In the genomic region with DNA sequence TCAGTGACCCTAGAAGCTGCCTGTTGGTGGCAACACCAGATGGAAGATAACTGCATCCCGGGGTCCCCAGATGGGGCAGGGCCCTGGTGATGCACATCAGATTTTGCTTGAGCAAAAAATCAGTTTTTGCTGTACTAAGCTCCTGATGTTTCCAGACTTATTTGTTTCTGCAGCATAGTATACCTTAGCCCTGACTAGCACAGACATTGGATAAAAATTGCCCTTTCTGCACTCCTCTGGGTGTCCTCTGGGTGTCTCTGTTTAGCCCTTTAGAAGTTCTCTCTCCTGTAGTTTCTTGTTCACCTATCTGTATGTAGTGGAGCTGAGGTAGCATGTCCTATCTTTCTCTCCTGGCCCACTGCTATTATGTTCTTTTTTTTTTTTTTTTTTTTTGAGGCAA, we compare ENCODE assay signal across 8 cellular contexts. TPM values are rescaled to one million over a fixed set of nuclear protein-coding genes. Genes with fewer than 3 reads are reported as not detected.
A peak's percentile ranks its signal among the peaks of the same experiment; 100 is the strongest.
DNase-seq lines count a peak whose midpoint lies in the region; ATAC-seq and TF ChIP-seq lines count a peak whose summit lies in the region.
"Had no signal": no experiment of that assay in that cellular context is flagged by ENCODE, and none has a peak within 500 bp of the region (broad histone marks: within the 10 kb centered on the region; RNA-seq: fewer than 3 reads in every experiment).

No MANE protein-coding gene starts in this region.

- H3K4me1 ChIP-seq in SK-N-SH (ENCODE audit: control insufficient read depth in 1 of 2, insufficient read depth in 2 of 2, low read depth in 1 of 2, low read length in 1 of 2) (peaks cover 0 to 11% of the 10 kb centered on the region in 2 experiments; a peak in 1 of 4 replicates), hepatocyte (ENCODE audit: insufficient read depth) (no peaks in the 10 kb centered on the region), gastroesophageal sphincter (peaks cover 0 to 10% (median 3%) of the 10 kb centered on the region in 3 donors)

- H3K27ac ChIP-seq in SK-N-SH (ENCODE audit: low read depth in 2 of 2, low read length in 1 of 2) (no peak overlapping the region), hepatocyte (no peak overlapping the region), gastroesophageal sphincter (no peak overlapping the region)

- POLR2A ChIA-PET in SK-N-SH (lab: Yijun Ruan, JAX): no interaction called here

- WGBS in SK-N-SH (ENCODE audit: low lambda C conversion rate): 0% methylated on average over 1 of the region's 1 CpG
- 80% methylated on average over 1 of the region's 1 CpG for WGBS in hepatocyte (ENCODE audit: low lambda C conversion rate, missing lambda C conversion rate)
- WGBS in gastroesophageal sphincter (ENCODE audit: low coverage in 1 of 2), 2 donors: 90 to 100% methylated on average over 1 of the region's 1 CpG

- H4K20me1 ChIP-seq in SK-N-SH (ENCODE audit: insufficient read depth) (no peaks in the 10 kb centered on the region), hepatocyte (ENCODE audit: insufficient read depth, poor library complexity, severe bottlenecking) (no peaks in the 10 kb centered on the region)

- no peaks in the 10 kb centered on the region for H3K9me3 ChIP-seq in SK-N-SH
- H3K9me3 ChIP-seq in hepatocyte (ENCODE audit: low read depth): no peaks in the 10 kb centered on the region
- no peaks in the 10 kb centered on the region for H3K9me3 ChIP-seq in gastroesophageal sphincter

- no peak overlapping the region for H2AFZ ChIP-seq in SK-N-SH (ENCODE audit: low read depth)
- H2AFZ ChIP-seq in hepatocyte: no peak overlapping the region

- H3K36me3 ChIP-seq in SK-N-SH (replicated peaks in 1 of 2; ENCODE audit: control insufficient read depth in 1 of 2, insufficient read depth in 2 of 2, low read length in 1 of 2): no peaks in the 10 kb centered on the region
- no peaks in the 10 kb centered on the region for H3K36me3 ChIP-seq in hepatocyte (replicated peaks; ENCODE audit: insufficient read depth, low read depth)
- no peaks in the 10 kb centered on the region for H3K36me3 ChIP-seq in gastroesophageal sphincter

- no peak for DNase-seq in GM12864 (ENCODE audit: low read depth)
- DNase-seq in SK-N-SH: peak; percentile 39
- peak; percentile 34 for DNase-seq in hepatocyte (ENCODE audit: low spot score)

- no peaks in the 10 kb centered on the region for H3K9me2 ChIP-seq in SK-N-SH
- no peaks in the 10 kb centered on the region for H3K9me2 ChIP-seq in hepatocyte (replicated peaks; ENCODE audit: insufficient read depth)

- H3F3A ChIP-seq in SK-N-SH (replicated peaks; ENCODE audit: insufficient read depth): no peaks in the 10 kb centered on the region

- peak; percentile 62 for TF ChIP-seq RAD21 in SK-N-SH (IDR thresholded peaks at IDR 0.05; ENCODE audit: low read length)

- H3K4me3 ChIP-seq in GM12864 (ENCODE audit: low read depth, low read length): no peak overlapping the region
- H3K4me3 ChIP-seq in SK-N-SH (ENCODE audit: low read depth in 2 of 2, low read length in 1 of 2): no peak overlapping the region
- no peak overlapping the region for H3K4me3 ChIP-seq in hepatocyte
- H3K4me3 ChIP-seq in gastroesophageal sphincter: no peak overlapping the region
- H3K4me3 ChIP-seq: lung had no signal

- TF ChIP-seq EP300 in SK-N-SH (IDR thresholded peaks at IDR 0.05; ENCODE audit: borderline replicate concordance in 1 of 2, low read depth in 1 of 2, low read length in 1 of 2) (no peak), gastroesophageal sphincter (IDR thresholded peaks at IDR 0.05) (no peak)

- CTCF ChIA-PET in SK-N-SH (lab: Yijun Ruan, JAX): interaction anchor here (0.7 to 16.2 kb wide), 12 partner anchors 12 to 273 kb away, joined by 3 to 286 read pairs (median 4); a partner anchor contains a TSS

- H3K4me2 ChIP-seq in SK-N-SH (no peak overlapping the region), hepatocyte (no peak overlapping the region)

- no peak for TF ChIP-seq POLR2A in gastroesophageal sphincter (IDR thresholded peaks at IDR 0.05)

- peak; percentile 51 for ATAC-seq in HG03432 (IDR thresholded peaks at IDR 0.05; ENCODE audit: unreplicated experiment)
- no peak for ATAC-seq in HG02798 (IDR thresholded peaks at IDR 0.05; ENCODE audit: poor library complexity, unreplicated experiment)
- ATAC-seq in HG02623 (IDR thresholded peaks at IDR 0.05; ENCODE audit: unreplicated experiment): no peak
- ATAC-seq in gastroesophageal sphincter: no peak

- peaks cover 27% of the 10 kb centered on the region for H3K27me3 ChIP-seq in SK-N-SH (ENCODE audit: insufficient read depth)
- H3K27me3 ChIP-seq in hepatocyte: peaks cover 9% of the 10 kb centered on the region
- peaks cover 20% of the 10 kb centered on the region for H3K27me3 ChIP-seq in gastroesophageal sphincter

- H3K79me2 ChIP-seq in SK-N-SH (ENCODE audit: insufficient read depth): no peaks in the 10 kb centered on the region
- H3K79me2 ChIP-seq in hepatocyte: no peaks in the 10 kb centered on the region

- peak; percentile 63 for TF ChIP-seq CTCF in GM12864 (IDR thresholded peaks at IDR 0.05; ENCODE audit: low read depth, low read length, missing control alignments)
- TF ChIP-seq CTCF in SK-N-SH (IDR thresholded peaks at IDR 0.05): no peak; the same call in 1 of the 2 replicates
- peak; percentile 34 for TF ChIP-seq CTCF in hepatocyte (IDR thresholded peaks at IDR 0.05; ENCODE audit: poor library complexity)
- TF ChIP-seq CTCF in gastroesophageal sphincter (IDR thresholded peaks at IDR 0.05): no peak

- no peak overlapping the region for H3K9ac ChIP-seq in SK-N-SH

TF ChIP-seq in SK-N-SH, 30 proteins besides CTCF, POLR2A, EP300 and RAD21:
- no peak for TF ChIP-seq EZH2phosphoT487 (IDR thresholded peaks at IDR 0.05; ENCODE audit: borderline replicate concordance, low read depth)
- peak; percentile 24; the same call in 1 of the 2 replicates for TF ChIP-seq SMC3 (IDR thresholded peaks at IDR 0.05; ENCODE audit: low read depth, low read length)
- TF ChIP-seq TCF12 (IDR thresholded peaks at IDR 0.05): no peak

RNA-seq across cellular contexts. Expression of a gene that starts 30.3 kb away (rescaled TPM):
- polyA plus RNA-seq in SK-N-SH (2012; rRNA removed) (not detected in 2 replicates), hepatocyte (not detected in 2 replicates)
- not detected in 2 replicates for polyA plus RNA-seq in SK-N-SH (2012; cell fraction: cytosol; rRNA removed)
- polyA plus RNA-seq in SK-N-SH (2012; cell fraction: nucleus; rRNA removed): not detected in 2 replicates
- total RNA-seq in hepatocyte (not detected in 2 replicates), gastroesophageal sphincter (under 1 TPM in 2 of 4 donors, not detected in 2; 0.31 to 0.81 TPM)
- polyA plus RNA-seq: lung had no signal

RNA-seq across cellular contexts. Expression of a gene that starts 30.7 kb away (rescaled TPM):
- not detected in 2 replicates for polyA plus RNA-seq in SK-N-SH (2012; rRNA removed)
- polyA plus RNA-seq in SK-N-SH (2012; cell fraction: cytosol; rRNA removed): under 0.01 TPM in 1 of 2 replicates, not detected in the other
- polyA plus RNA-seq in SK-N-SH (2012; cell fraction: nucleus; rRNA removed): not detected in 2 replicates
- total RNA-seq in hepatocyte: 0.48 and 0.63 TPM in 2 replicates
- polyA plus RNA-seq in hepatocyte: 1.1 and 1.2 TPM in 2 replicates
- total RNA-seq in gastroesophageal sphincter: 10 to 100 TPM in 3 of 4 donors, 1 to 10 TPM in 1; 9.2 to 27.9 (median 18.8) TPM

Comparison
In these comparisons a context has a peak if more than half of its experiments do, and no peak if none do; other contexts are left out.
1. CTCF ChIP-seq: peak in GM12864 (single experiment) and hepatocyte (single experiment); none in SK-N-SH (single experiment) and gastroesophageal sphincter (0 of 4).